ENCODE assay signal across 23 cellular contexts in the genomic region with DNA sequence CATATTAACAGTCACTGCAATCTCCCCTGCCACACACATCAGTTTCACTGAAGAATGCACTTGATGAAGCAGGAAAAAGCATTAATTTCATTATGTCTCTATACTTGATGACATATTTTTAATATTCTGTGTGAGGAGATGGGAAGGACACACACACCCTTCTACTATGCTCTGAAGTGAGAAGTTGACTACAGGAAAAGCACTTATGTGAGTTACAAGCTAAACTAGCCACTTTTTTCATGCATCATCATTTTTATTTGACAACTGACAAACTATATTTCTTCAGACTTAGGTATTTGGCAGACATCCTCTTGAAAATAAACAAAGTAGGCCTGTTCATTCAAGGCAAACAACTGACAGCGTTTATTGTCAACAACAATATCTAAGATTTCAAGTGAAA.
"Had no signal": no experiment of that assay in that cellular context is flagged by ENCODE, and none has a peak within 500 bp of the region (broad histone marks: within the 10 kb centered on the region; RNA-seq: fewer than 3 reads in every experiment).

No MANE protein-coding gene starts in this region.

- H3K36me3 ChIP-seq: MG63, Peyer's patch, SJCRH30 had no signal

- H3K27me3 ChIP-seq: MG63, Peyer's patch, SJCRH30 had no signal

- ATAC-seq: Right ventricle myocardium inferior, SK-N-SH treated with all-trans-retinoic acid at 6 μM for 48 hours had no signal

- H3K27ac ChIP-seq: PC-9, Peyer's patch, SJCRH30 had no signal

- H3K4me3 ChIP-seq: MG63, PC-9, Peyer's patch, SJCRH30 had no signal

- H3K4me2 ChIP-seq: PC-9 had no signal

- DNase-seq: Karpas-422, KG1, MG63, NCI-H1092, NCI-H1105 treated with DMSO at 0.1 percent for 48 hours, NCI-H1417 treated with DMSO at 0.1 percent for 48 hours, NCI-H146, NCI-H1694 treated with DMSO at 0.1 percent for 48 hours, NCI-H1930, NCI-H2081, NCI-H2107, NCI-H2227 treated with DMSO at 0.1 percent for 48 hours, NCI-H510A, NCI-H524 treated with DMSO at 0.1 percent for 48 hours, NCI-H69, NCI-H774, OCI-M1, PC-9, Peyer's patch, SHP77 treated with DMSO at 0.1 percent for 48 hours, SJCRH30 had no signal

- H2AFZ ChIP-seq: PC-9 had no signal
